ENCODE assay signal across 23 cellular contexts in genomic region chr14:85263916-85264315, GRCh38.
DNase-seq lines count a peak whose midpoint lies in the region; ATAC-seq and TF ChIP-seq lines count a peak whose summit lies in the region.
"Had no signal": no experiment of that assay in that cellular context is flagged by ENCODE, and none has a peak within 500 bp of the region (broad histone marks: within the 10 kb centered on the region; RNA-seq: fewer than 3 reads in every experiment).

No MANE protein-coding gene starts in this region.

- H3K9ac ChIP-seq in adipocyte (ENCODE audit: low read length): no peak overlapping the region

- ATAC-seq in upper lobe of right lung: no peak
- ATAC-seq in esophagus mucosa: no peak
- ATAC-seq: CD8-positive, alpha-beta T cell; GM12878 had no signal

- H3K27me3 ChIP-seq in adipocyte (replicated peaks; ENCODE audit: control insufficient read depth, insufficient read depth, low read length) (no peaks in the 10 kb centered on the region), upper lobe of right lung (no peaks in the 10 kb centered on the region)
- H3K27me3 ChIP-seq: BLaER1 treated with 17β-estradiol and CSF1 and Interleukin-3, amounts not matched to agents 10 nM and 100 nM had no signal

- H3K9me3 ChIP-seq in adipocyte (ENCODE audit: control insufficient read depth, low read length) (no peaks in the 10 kb centered on the region), upper lobe of right lung (no peaks in the 10 kb centered on the region)

- H3K4me3 ChIP-seq in adipocyte (ENCODE audit: low read length): no peak overlapping the region
- H3K4me3 ChIP-seq in upper lobe of right lung: no peak overlapping the region
- H3K4me3 ChIP-seq: BLaER1 treated with 17β-estradiol and CSF1 and Interleukin-3, amounts not matched to agents 10 nM and 100 nM; GM12878 had no signal

- H3K36me3 ChIP-seq in adipocyte (ENCODE audit: control insufficient read depth, insufficient read depth, low read length, severe bottlenecking): no peaks in the 10 kb centered on the region
- no peaks in the 10 kb centered on the region for H3K36me3 ChIP-seq in upper lobe of right lung
- H3K36me3 ChIP-seq: BLaER1 treated with 17β-estradiol and CSF1 and Interleukin-3, amounts not matched to agents 10 nM and 100 nM had no signal

- no peak for TF ChIP-seq CTCF in upper lobe of right lung (IDR thresholded peaks at IDR 0.05)

- H3K4me1 ChIP-seq in adipocyte (ENCODE audit: control insufficient read depth, insufficient read depth, low read length) (no peaks in the 10 kb centered on the region), upper lobe of right lung (no peaks in the 10 kb centered on the region)

- H3K27ac ChIP-seq in upper lobe of right lung: no peak overlapping the region
- H3K27ac ChIP-seq: C4-2B had no signal

- DNase-seq in COLO829 (ENCODE audit: low spot score) (peak; percentile 29), adipocyte (ENCODE audit: low read depth) (peak; percentile 58), fibroblast of gingiva (ENCODE audit: low read depth) (peak; percentile 77), NCI-H2171 treated with DMSO at 0.1 percent for 48 hours (lab: John Stamatoyannopoulos, UW) (no peak), upper lobe of right lung (no peak), NCI-H2081 (lab: John Stamatoyannopoulos, UW) (no peak)
- DNase-seq: 8988T; ACHN; AML-193; CD4-positive, alpha-beta T cell; CD8-positive, alpha-beta T cell; COR-L47; DMS 273 treated with DMSO at 0.1 percent for 48 hours; DMS153; DMS53; DMS79; DND-41; EL; GDM1 had no signal

- intact Hi-C loops in upper lobe of right lung (cut with DNase I): no loop called here

Comparison
In these comparisons a context has a peak if more than half of its experiments do, and no peak if none do; other contexts are left out.
1. DNase-seq: peak in COLO829 (single experiment), adipocyte (single experiment) and fibroblast of gingiva (single experiment); none in NCI-H2171 treated with DMSO at 0.1 percent for 48 hours (single experiment), upper lobe of right lung (single experiment) and NCI-H2081 (0 of 2).